In the genomic region with DNA sequence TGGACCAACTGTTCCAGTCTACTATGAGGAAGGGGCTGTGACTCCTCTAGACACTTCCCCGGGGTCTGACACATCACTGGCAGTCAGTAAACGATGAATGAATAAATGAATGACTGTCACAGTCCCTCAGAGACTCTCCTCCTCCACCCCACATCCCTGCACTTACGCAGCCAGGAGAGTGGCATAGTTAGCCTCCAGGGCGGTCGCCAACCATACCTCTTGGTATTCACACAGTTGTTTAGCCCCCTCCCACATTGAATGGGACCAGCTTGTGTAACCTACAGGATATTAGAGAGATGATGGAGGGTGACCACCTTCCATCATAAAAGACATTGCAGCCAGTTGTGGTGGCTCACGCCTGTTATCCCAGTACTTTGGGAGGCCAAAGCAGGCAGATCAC, we compare ENCODE assay signal across 29 cellular contexts. TPM values are rescaled to one million over a fixed set of nuclear protein-coding genes. Genes with fewer than 3 reads are reported as not detected.
"Had no signal": no experiment of that assay in that cellular context is flagged by ENCODE, and none has a peak within 500 bp of the region (broad histone marks: within the 10 kb centered on the region; RNA-seq: fewer than 3 reads in every experiment).

No MANE protein-coding gene starts in this region.

- H3K4me1 ChIP-seq: colonic mucosa, esophagus muscularis mucosa, foreskin keratinocyte, gastrocnemius medialis, gastroesophageal sphincter, heart left ventricle, heart right ventricle had no signal

- H3K27me3 ChIP-seq: colonic mucosa, dorsolateral prefrontal cortex, esophagus squamous epithelium, gastrocnemius medialis, heart left ventricle, heart right ventricle had no signal

- H3K9me3 Mint-ChIP-seq: effector memory CD8-positive, alpha-beta T cell had no signal

- H3K4me3 ChIP-seq: colonic mucosa, coronary artery, dorsolateral prefrontal cortex, esophagus muscularis mucosa, esophagus squamous epithelium, gastrocnemius medialis, gastroesophageal sphincter, heart left ventricle, heart right ventricle had no signal

- ATAC-seq: effector memory CD8-positive, alpha-beta T cell; esophagus mucosa; foreskin keratinocyte; gastrocnemius medialis; gastroesophageal sphincter; heart left ventricle; heart right ventricle had no signal

- H3K27ac Mint-ChIP-seq: dendritic cell treated with granulocyte-macrophage colony-stimulating factor and Interleukin-4, amounts not matched to agents 40 ng/mL and 50 ng/mL, for 4 days; effector memory CD8-positive, alpha-beta T cell had no signal

- H3K27ac ChIP-seq: colonic mucosa, coronary artery, dorsolateral prefrontal cortex, epithelial cell of prostate, esophagus muscularis mucosa, esophagus squamous epithelium, foreskin keratinocyte, gastrocnemius medialis, gastroesophageal sphincter, heart left ventricle, heart right ventricle had no signal

- H3K4me3 Mint-ChIP-seq: dendritic cell treated with granulocyte-macrophage colony-stimulating factor and Interleukin-4, amounts not matched to agents 40 ng/mL and 50 ng/mL, for 4 days; effector memory CD8-positive, alpha-beta T cell had no signal

- H3K36me3 ChIP-seq: colonic mucosa, esophagus muscularis mucosa, esophagus squamous epithelium, gastrocnemius medialis, gastroesophageal sphincter, heart left ventricle, heart right ventricle had no signal

- DNase-seq: colonic mucosa; cortex of kidney; dermis blood vessel endothelial cell; dorsolateral prefrontal cortex; effector CD4-positive, alpha-beta T cell; effector CD8-positive, alpha-beta T cell; effector memory CD4-positive, alpha-beta T cell; effector memory CD8-positive, alpha-beta T cell; erythroblast; esophagus squamous epithelium; foreskin keratinocyte; foreskin melanocyte; gastrocnemius medialis; glutamatergic neuron; head of caudate nucleus; heart left ventricle; heart right ventricle had no signal

- H3K9me3 ChIP-seq: colonic mucosa had no signal

RNA-seq across cellular contexts. Expression of a gene that starts 32.8 kb away (rescaled TPM):
- total RNA-seq: dermis blood vessel endothelial cell, dermis microvascular lymphatic vessel endothelial cell, endothelial cell of umbilical vein, epithelial cell of proximal tubule, esophagus muscularis mucosa, fibroblast of villous mesenchyme, foreskin keratinocyte, glomerular endothelial cell had no signal
- polyA plus RNA-seq: endothelial cell of umbilical vein, fibroblast of lung, foreskin keratinocyte had no signal
